ENCODE assay signal across 1 cellular context in genomic region chr2:230671117-230671516, GRCh38.
A peak's percentile ranks its signal among the peaks of the same experiment; 100 is the strongest.
TF ChIP-seq lines count a peak whose summit lies in the region.

No MANE protein-coding gene starts in this region.

TF ChIP-seq in GM12878, 131 proteins besides CTCF, POLR2A, EP300 and RAD21:
- TF ChIP-seq ZBTB4 (CRISPR knock-in tag; IDR thresholded peaks at IDR 0.05) (no peak), TCF7 (IDR thresholded peaks at IDR 0.05; ENCODE audit: borderline replicate concordance) (no peak), JUND (IDR thresholded peaks at IDR 0.05; ENCODE audit: low read depth, low read length) (no peak), DPF2 (IDR thresholded peaks at IDR 0.05) (no peak), IKZF2 (IDR thresholded peaks at IDR 0.05) (peak in 1 of 2 experiments; percentile 8; a peak in 1 of 4 replicates), FOXK2 (IDR thresholded peaks at IDR 0.05) (no peak), SPI1 (IDR thresholded peaks at IDR 0.05; ENCODE audit: borderline replicate concordance, insufficient read depth, low read depth, low read length) (no peak), USF2 (IDR thresholded peaks at IDR 0.05; ENCODE audit: borderline replicate concordance, low read depth, low read length) (no peak)
